ENCODE assay signal across 16 cellular contexts in the genomic region with DNA sequence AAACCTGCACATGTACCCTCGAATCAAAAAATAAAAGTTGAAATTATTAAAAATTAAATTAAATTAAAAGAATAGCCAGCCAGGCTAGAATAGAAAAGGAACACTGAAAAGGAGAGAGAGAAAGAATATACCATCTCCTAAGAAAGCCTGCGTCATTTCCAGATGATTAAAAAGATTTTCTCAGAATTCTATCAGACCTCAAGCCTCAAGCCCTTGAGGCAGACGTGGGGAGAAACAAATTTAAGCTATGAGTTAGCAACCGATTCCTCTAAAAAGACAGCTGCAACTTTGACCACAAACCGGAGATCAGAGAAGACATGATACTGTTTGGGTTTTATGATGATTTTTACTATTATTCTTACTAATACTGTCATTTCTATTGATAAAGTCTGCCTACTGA.
DNase-seq lines count a peak whose midpoint lies in the region; TF ChIP-seq lines count a peak whose summit lies in the region.
"Had no signal": no experiment of that assay in that cellular context is flagged by ENCODE, and none has a peak within 500 bp of the region (broad histone marks: within the 10 kb centered on the region; RNA-seq: fewer than 3 reads in every experiment).

No MANE protein-coding gene starts in this region.

- peak; percentile 62 for DNase-seq in AG09309 (ENCODE audit: low read depth)
- DNase-seq in ELR (ENCODE audit: low read depth), result peak; percentile 66
- DNase-seq in RPMI7951 (ENCODE audit: low read depth), result peak; percentile 86
- DNase-seq in osteoblast (ENCODE audit: insufficient read length, low spot score, missing footprints), result peak; percentile 72
- no peak for DNase-seq in D341Med (ENCODE audit: low spot score)
- DNase-seq in GM13976 (ENCODE audit: low spot score), result no peak
- DNase-seq in nucleus accumbens (lab: John Stamatoyannopoulos, UW), result no peak
- no peak for DNase-seq in KBM-7
- DNase-seq: 8988T, NCI-H1694 treated with DMSO at 0.1 percent for 48 hours, NCI-H2081 treated with DMSO at 0.1 percent for 48 hours, NCI-H2171 treated with DMSO at 0.1 percent for 48 hours, NCI-H526, Right ventricle myocardium superior had no signal

- H3K27me3 ChIP-seq in osteoblast (ENCODE audit: insufficient read depth, low read length), result no peaks in the 10 kb centered on the region

- no peak overlapping the region for H3K27ac ChIP-seq in osteoblast (ENCODE audit: low read depth, low read length)
- H3K27ac ChIP-seq: HL-60, KMS-11 had no signal

- no peaks in the 10 kb centered on the region for H4K20me1 ChIP-seq in osteoblast (ENCODE audit: insufficient read depth, low read length)

- no peak overlapping the region for H3K4me2 ChIP-seq in osteoblast (ENCODE audit: insufficient read depth, low read length)
- H3K4me2 ChIP-seq: KMS-11 had no signal

- peaks cover 16% of the 10 kb centered on the region for H3K4me1 ChIP-seq in osteoblast (ENCODE audit: insufficient read depth, low read length)

- H3K79me2 ChIP-seq in osteoblast (ENCODE audit: insufficient read depth, low read length), result no peaks in the 10 kb centered on the region

- no peak overlapping the region for H2AFZ ChIP-seq in osteoblast (ENCODE audit: low read length)

- in situ Hi-C loops in GM13976 (cut with MboI; ENCODE audit: low sequenced_read_pairs, unreplicated experiment), result loop anchor here (25.0 kb wide), 2 partner anchors 468 to 618 kb away; a partner anchor contains a TSS
- in situ Hi-C loops in KBM-7 (cut with MboI; ENCODE audit: low pct_unique_long_range_greater_than_20kb, low sequenced_read_pairs), result loop anchor here (25.0 kb wide), 2 partner anchors 468 to 618 kb away; a partner anchor contains a TSS

- H3K9me3 ChIP-seq in osteoblast (ENCODE audit: low read depth, low read length), result peaks cover 10% of the 10 kb centered on the region

- H3K4me3 ChIP-seq in AG09309 (ENCODE audit: control insufficient read depth, low read depth, low read length) (no peak overlapping the region), osteoblast (ENCODE audit: insufficient read depth, low read length) (no peak overlapping the region)

- H3K36me3 ChIP-seq in osteoblast (ENCODE audit: insufficient read depth, low read length), result no peaks in the 10 kb centered on the region

- TF ChIP-seq CTCF in AG09309 (IDR thresholded peaks at IDR 0.05; ENCODE audit: control insufficient read depth, insufficient read depth, low read depth, low read length, missing control alignments) (no peak), osteoblast (IDR thresholded peaks at IDR 0.05; ENCODE audit: extremely low read depth, low read depth, low read length) (no peak), GM13976 (IDR thresholded peaks at IDR 0.05; ENCODE audit: borderline replicate concordance, control extremely low read depth, extremely low read depth, insufficient read depth, missing control alignments) (no peak)

Comparison
In these comparisons a context has a peak if more than half of its experiments do, and no peak if none do; other contexts are left out.
1. DNase-seq: peak in AG09309 (single experiment), ELR (single experiment), RPMI7951 (single experiment) and osteoblast (single experiment); none in D341Med (single experiment), GM13976 (single experiment), nucleus accumbens (0 of 56) and KBM-7 (single experiment).